In genomic region chrX:65658229-65658628, GRCh38 we compare ENCODE assay signal across 1 cellular context.
TF ChIP-seq lines count a peak whose summit lies in the region.

No MANE protein-coding gene starts in this region.

TF ChIP-seq in HEK293T, 16 proteins besides CTCF, POLR2A, EP300 and RAD21 (continued from another document):
- no peak for TF ChIP-seq PKNOX1 (IDR thresholded peaks at IDR 0.05)
- TF ChIP-seq ZNF384 (IDR thresholded peaks at IDR 0.05): no peak
- no peak for TF ChIP-seq FOXK2 (IDR thresholded peaks at IDR 0.05)
- TF ChIP-seq ARNT (IDR thresholded peaks at IDR 0.05): no peak
- TF ChIP-seq CTBP1 (IDR thresholded peaks at IDR 0.05; ENCODE audit: borderline replicate concordance): no peak
- no peak for TF ChIP-seq BHLHE40 (IDR thresholded peaks at IDR 0.05; ENCODE audit: borderline replicate concordance)
- no peak for TF ChIP-seq HDGF (IDR thresholded peaks at IDR 0.05; ENCODE audit: borderline replicate concordance)
- no peak for TF ChIP-seq NFRKB (IDR thresholded peaks at IDR 0.05)
- TF ChIP-seq FOXA1 (IDR thresholded peaks at IDR 0.05): no peak
